ENCODE assay signal across 16 cellular contexts in the genomic region with DNA sequence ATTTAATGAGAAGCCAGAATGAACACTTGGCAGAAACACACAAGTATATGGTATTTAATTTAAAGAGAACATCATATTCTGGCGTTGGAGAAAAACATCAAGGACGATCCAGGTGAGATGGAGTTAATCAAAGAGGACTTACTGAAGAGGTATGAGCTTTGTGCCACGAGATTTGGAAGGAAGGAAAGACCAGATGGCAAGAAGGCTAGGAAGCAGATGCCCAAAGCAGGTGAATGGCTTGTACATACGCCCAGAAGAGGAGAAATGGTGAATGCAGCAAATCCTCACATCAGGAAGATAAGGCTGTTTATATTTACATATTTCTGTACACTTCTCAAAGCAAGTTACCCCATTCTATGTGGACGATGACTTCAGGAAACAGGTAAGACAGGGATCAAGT.
DNase-seq lines count a peak whose midpoint lies in the region; ATAC-seq, FAIRE-seq and TF ChIP-seq lines count a peak whose summit lies in the region.
"Had no signal": no experiment of that assay in that cellular context is flagged by ENCODE, and none has a peak within 500 bp of the region (broad histone marks: within the 10 kb centered on the region; RNA-seq: fewer than 3 reads in every experiment).

No MANE protein-coding gene starts in this region.

- no peaks in the 10 kb centered on the region for H3K36me3 ChIP-seq in astrocyte (ENCODE audit: insufficient read depth, low read length)
- H3K36me3 ChIP-seq in osteoblast (ENCODE audit: insufficient read depth, low read length) = no peaks in the 10 kb centered on the region
- H3K36me3 ChIP-seq: BLaER1, HAP-1 had no signal

- H3K27ac ChIP-seq in A549 (0 out of 6 replicates have a peak overlapping the region, but pooled peaks of 1 of the 2 experiments have one; percentile 7), astrocyte (ENCODE audit: low read depth, low read length) (no peak overlapping the region), osteoblast (ENCODE audit: low read depth, low read length) (peak overlapping the region; percentile 11)
- H3K27ac ChIP-seq: 22Rv1, BLaER1, GM23248 had no signal

- no peak overlapping the region for H3K4me3 Mint-ChIP-seq in astrocyte (ENCODE audit: unreplicated experiment)
- H3K4me3 Mint-ChIP-seq in natural killer cell = no peak overlapping the region
- H3K4me3 Mint-ChIP-seq: CD8-positive, alpha-beta T cell had no signal

- no peak for TF ChIP-seq POLR2A in A549 (IDR thresholded peaks at IDR 0.05; ENCODE audit: low read length)

- peaks cover 6% of the 10 kb centered on the region for H3K9me3 Mint-ChIP-seq in astrocyte (ENCODE audit: unreplicated experiment)
- H3K9me3 Mint-ChIP-seq in natural killer cell = peaks cover 0 to 6% of the 10 kb centered on the region in 2 donors

- POLR2A ChIA-PET in A549 (lab: Yijun Ruan, JAX) = no interaction called here

- H3K9ac ChIP-seq in astrocyte (ENCODE audit: low read length) = no peak overlapping the region
- H3K9ac ChIP-seq: BLaER1, GM23248 had no signal

- H3K27me3 Mint-ChIP-seq in astrocyte (ENCODE audit: low read depth, unreplicated experiment) (peaks cover 2% of the 10 kb centered on the region), natural killer cell (ENCODE audit: low read depth in 2 of 2) (peaks cover 31 to 61% of the 10 kb centered on the region in 2 donors)

- H2AFZ ChIP-seq in astrocyte (ENCODE audit: low read depth, low read length) (no peak overlapping the region), osteoblast (ENCODE audit: low read length) (no peak overlapping the region)
- H2AFZ ChIP-seq: GM23248 had no signal

- intact Hi-C loops in natural killer cell (cut with micrococcal nuclease) = no loop called here

- ATAC-seq in A549 (no peak), natural killer cell (no peak)
- ATAC-seq: CD8-positive, alpha-beta T cell had no signal

- H3K27me3 ChIP-seq in astrocyte (ENCODE audit: insufficient read depth, low read length) (no peaks in the 10 kb centered on the region), osteoblast (ENCODE audit: insufficient read depth, low read length) (no peaks in the 10 kb centered on the region)
- H3K27me3 ChIP-seq: BLaER1 had no signal

- H3K36me3 Mint-ChIP-seq in astrocyte (ENCODE audit: low read depth, unreplicated experiment) (no peaks in the 10 kb centered on the region), natural killer cell (peaks cover 16% of the 10 kb centered on the region)
- H3K36me3 Mint-ChIP-seq: CD8-positive, alpha-beta T cell had no signal

- TF ChIP-seq RAD21 in A549 (conservative IDR thresholded peaks at IDR 0.05 in 1 of 2, IDR thresholded peaks at IDR 0.05 in 1 of 2) = no peak

- no peak overlapping the region for H3K27ac Mint-ChIP-seq in astrocyte (ENCODE audit: unreplicated experiment)
- H3K27ac Mint-ChIP-seq in natural killer cell = no peak overlapping the region
- H3K27ac Mint-ChIP-seq: CD8-positive, alpha-beta T cell had no signal

- H3K79me2 ChIP-seq in astrocyte (ENCODE audit: insufficient read depth, low read length) (no peaks in the 10 kb centered on the region), osteoblast (ENCODE audit: insufficient read depth, low read length) (no peaks in the 10 kb centered on the region)

- H3K4me3 ChIP-seq in A549 = no peak overlapping the region
- H3K4me3 ChIP-seq in astrocyte (ENCODE audit: insufficient read depth, low read depth, low read length) = no peak overlapping the region
- H3K4me3 ChIP-seq in osteoblast (ENCODE audit: insufficient read depth, low read length) = no peak overlapping the region
- H3K4me3 ChIP-seq: BLaER1, GM23248, HAP-1 had no signal

- H4K20me1 ChIP-seq in astrocyte (ENCODE audit: insufficient read depth, low read length) = no peaks in the 10 kb centered on the region
- H4K20me1 ChIP-seq in osteoblast (ENCODE audit: insufficient read depth, low read length) = no peaks in the 10 kb centered on the region
- H4K20me1 ChIP-seq: BLaER1 had no signal

- peaks cover 35% of the 10 kb centered on the region for H3K9me3 ChIP-seq in A549
- no peaks in the 10 kb centered on the region for H3K9me3 ChIP-seq in astrocyte (ENCODE audit: insufficient read depth, low read depth, low read length)
- H3K9me3 ChIP-seq in osteoblast (ENCODE audit: low read depth, low read length) = peaks cover 1% of the 10 kb centered on the region

- H3K4me2 ChIP-seq in A549 (peak overlapping the region; percentile 35; the same call in 1 of the 3 replicates), astrocyte (ENCODE audit: low read length) (peak overlapping the region; percentile 49), osteoblast (ENCODE audit: insufficient read depth, low read length) (peak overlapping the region; percentile 12)
- H3K4me2 ChIP-seq: BLaER1 had no signal

- TF ChIP-seq CTCF in A549 (IDR thresholded peaks at IDR 0.05) (no peak), astrocyte (IDR thresholded peaks at IDR 0.05; ENCODE audit: insufficient read depth, low read depth, low read length) (no peak), osteoblast (IDR thresholded peaks at IDR 0.05; ENCODE audit: extremely low read depth, low read depth, low read length) (no peak), natural killer cell (IDR thresholded peaks at IDR 0.05) (no peak)

- peaks cover 11% of the 10 kb centered on the region for H3K4me1 Mint-ChIP-seq in astrocyte (ENCODE audit: low read depth, unreplicated experiment)
- H3K4me1 Mint-ChIP-seq in natural killer cell = no peaks in the 10 kb centered on the region

- peak; percentile 18 for DNase-seq in DMS 273 (lab: John Stamatoyannopoulos, UW; ENCODE audit: unreplicated experiment)
- DNase-seq in DMS 273 treated with DMSO at 0.1 percent for 48 hours (lab: John Stamatoyannopoulos, UW) = no peak
- DNase-seq in A549 (ENCODE audit: low read depth in 1 of 2, low spot score in 1 of 2) = no peak
- no peak for DNase-seq in astrocyte (ENCODE audit: low read depth)
- DNase-seq in osteoblast (ENCODE audit: insufficient read length, low spot score, missing footprints) = no peak
- DNase-seq in natural killer cell = no peak
- DNase-seq in dedifferentiated amniotic fluid mesenchymal stem cell (ENCODE audit: extremely low spot score) = no peak
- DNase-seq: Calu3; CD8-positive, alpha-beta T cell; GDM1 had no signal

- 35% methylated on average over 5 of the region's 5 CpGs for WGBS in A549 (ENCODE audit: missing lambda C conversion rate)

- TF ChIP-seq EP300 in A549 (IDR thresholded peaks at IDR 0.05) = no peak

- CTCF ChIA-PET in A549 (lab: Yijun Ruan, JAX) = interaction anchor here (0.7 kb wide), 1 partner anchor 49 kb away, joined by 3 read pairs; no protein-coding TSS in a partner anchor

- no peak for FAIRE-seq in A549 (lab: Jason Lieb, UNC)
- no peak for FAIRE-seq in astrocyte (lab: Jason Lieb, UNC)
- FAIRE-seq: GM12892, GM18507 had no signal

- H3K4me1 ChIP-seq in A549 (peaks cover 35% of the 10 kb centered on the region), astrocyte (ENCODE audit: insufficient read depth, low read length) (peaks cover 37% of the 10 kb centered on the region), osteoblast (ENCODE audit: insufficient read depth, low read length) (peaks cover 44% of the 10 kb centered on the region)
- H3K4me1 ChIP-seq: BLaER1, HAP-1 had no signal

TF ChIP-seq in A549, 52 proteins besides CTCF, POLR2A, EP300 and RAD21:
- no peak for TF ChIP-seq ZNF302 (CRISPR knock-in tag; IDR thresholded peaks at IDR 0.05)
- TF ChIP-seq CHD2 (IDR thresholded peaks at IDR 0.05; ENCODE audit: low read length, partially characterized antibody) = no peak
- TF ChIP-seq SMC3 (IDR thresholded peaks at IDR 0.05) = no peak
- no peak for TF ChIP-seq TFCP2L1 (CRISPR knock-in tag; IDR thresholded peaks at IDR 0.05)
- TF ChIP-seq, protein P1, sequence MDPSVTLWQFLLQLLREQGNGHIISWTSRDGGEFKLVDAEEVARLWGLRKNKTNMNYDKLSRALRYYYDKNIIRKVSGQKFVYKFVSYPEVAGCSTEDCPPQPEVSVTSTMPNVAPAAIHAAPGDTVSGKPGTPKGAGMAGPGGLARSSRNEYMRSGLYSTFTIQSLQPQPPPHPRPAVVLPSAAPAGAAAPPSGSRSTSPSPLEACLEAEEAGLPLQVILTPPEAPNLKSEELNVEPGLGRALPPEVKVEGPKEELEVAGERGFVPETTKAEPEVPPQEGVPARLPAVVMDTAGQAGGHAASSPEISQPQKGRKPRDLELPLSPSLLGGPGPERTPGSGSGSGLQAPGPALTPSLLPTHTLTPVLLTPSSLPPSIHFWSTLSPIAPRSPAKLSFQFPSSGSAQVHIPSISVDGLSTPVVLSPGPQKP (IDR thresholded peaks at IDR 0.05; ENCODE audit: low read depth, low read length) = no peak
- TF ChIP-seq MYC (IDR thresholded peaks at IDR 0.05; ENCODE audit: borderline replicate concordance, low read length) = no peak
- TF ChIP-seq, protein P2, sequence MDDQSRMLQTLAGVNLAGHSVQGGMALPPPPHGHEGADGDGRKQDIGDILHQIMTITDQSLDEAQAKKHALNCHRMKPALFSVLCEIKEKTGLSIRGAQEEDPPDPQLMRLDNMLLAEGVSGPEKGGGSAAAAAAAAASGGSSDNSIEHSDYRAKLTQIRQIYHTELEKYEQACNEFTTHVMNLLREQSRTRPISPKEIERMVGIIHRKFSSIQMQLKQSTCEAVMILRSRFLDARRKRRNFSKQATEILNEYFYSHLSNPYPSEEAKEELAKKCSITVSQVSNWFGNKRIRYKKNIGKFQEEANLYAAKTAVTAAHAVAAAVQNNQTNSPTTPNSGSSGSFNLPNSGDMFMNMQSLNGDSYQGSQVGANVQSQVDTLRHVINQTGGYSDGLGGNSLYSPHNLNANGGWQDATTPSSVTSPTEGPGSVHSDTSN (IDR thresholded peaks at IDR 0.05) = no peak
